Comparison of ENCODE assay signal across 10 cellular contexts in genomic region chr18:7116001-7116831, GRCh38. TPM values are rescaled to one million over a fixed set of nuclear protein-coding genes. Genes with fewer than 3 reads are reported as not detected.
DNase-seq lines count a peak whose midpoint lies in the region; ATAC-seq, FAIRE-seq and TF ChIP-seq lines count a peak whose summit lies in the region.
"Had no signal": no experiment of that assay in that cellular context is flagged by ENCODE, and none has a peak within 500 bp of the region (broad histone marks: within the 10 kb centered on the region; RNA-seq: fewer than 3 reads in every experiment).

No MANE protein-coding gene starts in this region.

- no peak for TF ChIP-seq POLR2A in GM12891 (IDR thresholded peaks at IDR 0.05; ENCODE audit: low read depth, low read length)

- peaks cover 27% of the 10 kb centered on the region for H3K27me3 Mint-ChIP-seq in activated naive CD4-positive, alpha-beta T cell treated with anti-CD3 and anti-CD28 coated beads, Interleukin-2, amount 10 ng/mL, durations not matched to agents 7 days and 5 days
- H3K27me3 Mint-ChIP-seq in type B pancreatic cell, result peaks cover 23% of the 10 kb centered on the region

- no peak for ATAC-seq in GM19452 (IDR thresholded peaks at IDR 0.05; ENCODE audit: unreplicated experiment)
- no peak for ATAC-seq in HG03196 (IDR thresholded peaks at IDR 0.05; ENCODE audit: unreplicated experiment)

- no peak overlapping the region for H3K4me3 Mint-ChIP-seq in activated naive CD4-positive, alpha-beta T cell treated with anti-CD3 and anti-CD28 coated beads, Interleukin-2, amount 10 ng/mL, durations not matched to agents 7 days and 5 days
- peak overlapping the region; percentile 94 for H3K4me3 Mint-ChIP-seq in type B pancreatic cell

- peaks cover 0 to 16% (median 2%) of the 10 kb centered on the region in 4 donors for H3K27me3 ChIP-seq in liver (ENCODE audit: control insufficient read depth in 4 of 4, insufficient read depth in 4 of 4, low read length in 3 of 4)

- no peak overlapping the region for H3K27ac ChIP-seq in liver (ENCODE audit: low read depth in 1 of 2, low read length in 2 of 2)

- peaks cover 11 to 17% (median 14%) of the 10 kb centered on the region in 4 donors for H3K4me1 ChIP-seq in liver (ENCODE audit: control insufficient read depth in 4 of 4, insufficient read depth in 4 of 4, low read length in 3 of 4)

- H3K9me3 ChIP-seq in liver (ENCODE audit: control insufficient read depth in 4 of 4, low read length in 3 of 4), result no peaks in the 10 kb centered on the region

- no peaks in the 10 kb centered on the region for H3K9me3 Mint-ChIP-seq in activated naive CD4-positive, alpha-beta T cell treated with anti-CD3 and anti-CD28 coated beads, Interleukin-2, amount 10 ng/mL, durations not matched to agents 7 days and 5 days
- peaks cover 10% of the 10 kb centered on the region for H3K9me3 Mint-ChIP-seq in type B pancreatic cell

- H3K27ac Mint-ChIP-seq in activated naive CD4-positive, alpha-beta T cell treated with anti-CD3 and anti-CD28 coated beads, Interleukin-2, amount 10 ng/mL, durations not matched to agents 7 days and 5 days, result peak overlapping the region; percentile 15
- peak overlapping the region; percentile 81 for H3K27ac Mint-ChIP-seq in type B pancreatic cell

- DNase-seq in activated naive CD4-positive, alpha-beta T cell treated with anti-CD3 and anti-CD28 coated beads, Interleukin-2, amount 10 ng/mL, durations not matched to agents 7 days and 5 days, result no peak
- DNase-seq in activated naive CD4-positive, alpha-beta T cell treated with Interleukin-2 at 50 U/mL for 16 hours, result no peak
- DNase-seq in astrocyte of the hippocampus (ENCODE audit: low read depth, low spot score) (peak; percentile 63), type B pancreatic cell (ENCODE audit: extremely low spot score, unreplicated experiment) (no peak), GM12891 (ENCODE audit: insufficient read length, low spot score) (no peak)
- DNase-seq: GDM1; stimulated activated CD4-positive, alpha-beta T cell treated with anti-CD3 and anti-CD28 coated beads, Interleukin-4, amount 100 ng/mL, for 4 hours had no signal

- H3K9ac ChIP-seq in liver (ENCODE audit: low read depth in 1 of 2, low read length in 2 of 2), result no peak overlapping the region

- no peak for FAIRE-seq in GM12891 (lab: Jason Lieb, UNC)

- H3K36me3 ChIP-seq in liver (ENCODE audit: control insufficient read depth in 4 of 4, insufficient read depth in 3 of 4, low read depth in 1 of 4, low read length in 3 of 4), result no peaks in the 10 kb centered on the region

- 9% methylated on average over 25 of the region's 25 CpGs for WGBS in liver

- TF ChIP-seq RAD21 in liver (IDR thresholded peaks at IDR 0.05), result no peak

- TF ChIP-seq CTCF in liver (IDR thresholded peaks at IDR 0.05; ENCODE audit: low read depth, low read length, missing input control) (no peak), type B pancreatic cell (conservative IDR thresholded peaks at IDR 0.05) (no peak)

- CTCF ChIA-PET in activated naive CD4-positive, alpha-beta T cell treated with anti-CD3 and anti-CD28 coated beads, Interleukin-2, amount 10 ng/mL, durations not matched to agents 7 days and 5 days (lab: Charles Lee), result no interaction called here

- H3K4me1 Mint-ChIP-seq in activated naive CD4-positive, alpha-beta T cell treated with anti-CD3 and anti-CD28 coated beads, Interleukin-2, amount 10 ng/mL, durations not matched to agents 7 days and 5 days, result peaks cover 3% of the 10 kb centered on the region
- peaks cover 19% of the 10 kb centered on the region for H3K4me1 Mint-ChIP-seq in type B pancreatic cell (ENCODE audit: unreplicated experiment)

- H3K36me3 Mint-ChIP-seq in activated naive CD4-positive, alpha-beta T cell treated with anti-CD3 and anti-CD28 coated beads, Interleukin-2, amount 10 ng/mL, durations not matched to agents 7 days and 5 days, result no peaks in the 10 kb centered on the region
- peaks cover 9% of the 10 kb centered on the region for H3K36me3 Mint-ChIP-seq in type B pancreatic cell

- peak overlapping the region in 2 of 3 donors; percentile 26 to 50 for H3K4me3 ChIP-seq in liver (ENCODE audit: low read depth in 1 of 3, low read length in 3 of 3)

TF ChIP-seq in liver, 16 proteins besides CTCF, POLR2A, EP300 and RAD21 (continues in another document):
- TF ChIP-seq TAF1 (conservative IDR thresholded peaks at IDR 0.05) (no peak), ATF3 (IDR thresholded peaks at IDR 0.05) (no peak), GABPA (IDR thresholded peaks at IDR 0.05 in 1 of 2, conservative IDR thresholded peaks at IDR 0.05 in 1 of 2) (no peak), RXRA (IDR thresholded peaks at IDR 0.05) (no peak), JUND (IDR thresholded peaks at IDR 0.05) (no peak), REST (IDR thresholded peaks at IDR 0.05) (no peak), EGR1 (IDR thresholded peaks at IDR 0.05; ENCODE audit: low read depth in 2 of 2) (no peak), HNF4G (IDR thresholded peaks at IDR 0.05) (no peak)

TF ChIP-seq in GM12891, 5 proteins besides CTCF, POLR2A, EP300 and RAD21:
- TF ChIP-seq POLR2AphosphoS5 (IDR thresholded peaks at IDR 0.05; ENCODE audit: low read depth, low read length), result no peak
- TF ChIP-seq POU2F2 (IDR thresholded peaks at IDR 0.05; ENCODE audit: low read depth, low read length), result no peak
- TF ChIP-seq TAF1 (IDR thresholded peaks at IDR 0.05; ENCODE audit: low read depth, low read length), result no peak
- no peak for TF ChIP-seq PAX5 (IDR thresholded peaks at IDR 0.05; ENCODE audit: insufficient read depth, low read length, severe bottlenecking)
- TF ChIP-seq SPI1 (IDR thresholded peaks at IDR 0.05; ENCODE audit: low read depth, low read length), result no peak

RNA-seq across cellular contexts. Expression of gene LAMA1, which starts 1.4 kb away (rescaled TPM):
- total RNA-seq in liver, result under 1 TPM; 0.51 to 0.67 TPM
- polyA plus RNA-seq in liver, result under 1 TPM; 0.05 to 0.35 TPM
- total RNA-seq in type B pancreatic cell (ENCODE audit: low replicate concordance), result 59.3 and 75.0 TPM in 2 replicates
- polyA plus RNA-seq in GM12891 (2012; ENCODE audit: low read depth, missing spikeins), result 0.01 TPM

Comparison
In these comparisons a context has a peak if more than half of its experiments do, and no peak if none do; other contexts are left out.
1. RNA of gene LAMA1, which starts 1.4 kb away (total RNA-seq): 59.3 to 75.0 TPM in type B pancreatic cell; 0.51 to 0.67 TPM in liver; every median in the first group is over 10 times any median in the second.